12 cellular contexts compared by ENCODE assay signal in the genomic region with DNA sequence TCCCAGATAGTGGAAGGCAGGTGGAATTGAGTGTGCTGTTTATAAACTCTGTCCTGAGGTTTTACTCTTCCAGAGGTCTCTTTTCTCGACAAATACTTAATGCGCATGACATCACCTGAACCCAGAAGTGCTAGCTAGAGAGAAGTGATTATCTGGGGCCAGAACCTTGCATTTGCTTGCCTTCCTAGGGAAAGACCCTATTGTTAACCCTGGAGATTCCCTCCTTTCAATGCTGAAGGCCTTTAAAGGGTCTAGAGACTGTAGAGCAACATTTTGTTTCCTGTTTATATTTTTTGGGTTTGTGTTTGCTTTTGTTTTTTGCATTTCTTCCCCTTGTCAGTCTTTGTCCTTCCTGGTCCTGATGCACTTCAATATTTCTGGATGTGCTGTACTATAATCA. TPM values are rescaled to one million over a fixed set of nuclear protein-coding genes. Genes with fewer than 3 reads are reported as not detected.
A peak's percentile ranks its signal among the peaks of the same experiment; 100 is the strongest.
DNase-seq lines count a peak whose midpoint lies in the region; ATAC-seq and TF ChIP-seq lines count a peak whose summit lies in the region.
"Had no signal": no experiment of that assay in that cellular context is flagged by ENCODE, and none has a peak within 500 bp of the region (broad histone marks: within the 10 kb centered on the region; RNA-seq: fewer than 3 reads in every experiment).

No MANE protein-coding gene starts in this region.

- peak overlapping the region; percentile 44 for H3K27ac ChIP-seq in mesenchymal stem cell (ENCODE audit: low read length, poor library complexity, severe bottlenecking)
- peak overlapping the region in 3 of 4 donors; percentile 5 to 60 (median 58) for H3K27ac ChIP-seq in tibial nerve

- peaks cover 34% of the 10 kb centered on the region for H3K79me1 ChIP-seq in mesenchymal stem cell (replicated peaks; ENCODE audit: low read length, poor library complexity, severe bottlenecking)

- H3K27me3 Mint-ChIP-seq in activated CD8-positive, alpha-beta memory T cell treated with anti-CD3 and anti-CD28 coated beads, Interleukin-2, amount 10 ng/mL, durations not matched to agents 7 days and 5 days = no peaks in the 10 kb centered on the region
- H3K27me3 Mint-ChIP-seq: naive B cell had no signal

- peak overlapping the region; percentile 63 for H3K27ac Mint-ChIP-seq in activated CD8-positive, alpha-beta memory T cell treated with anti-CD3 and anti-CD28 coated beads, Interleukin-2, amount 10 ng/mL, durations not matched to agents 7 days and 5 days

- H3K18ac ChIP-seq in mesenchymal stem cell (ENCODE audit: low read depth in 1 of 2, low read length in 2 of 2) = no peak overlapping the region

- H3K4me1 ChIP-seq in adipocyte (ENCODE audit: control insufficient read depth, insufficient read depth, low read length) = peaks cover 43% of the 10 kb centered on the region
- H3K4me1 ChIP-seq in mesenchymal stem cell (ENCODE audit: control insufficient read depth, insufficient read depth, low read depth, low read length) = peaks cover 16% of the 10 kb centered on the region
- peaks cover 0 to 63% (median 32%) of the 10 kb centered on the region in 4 donors for H3K4me1 ChIP-seq in tibial nerve

- no peak overlapping the region for H3K4ac ChIP-seq in mesenchymal stem cell (ENCODE audit: low read depth in 1 of 2, low read length in 2 of 2)

- TF ChIP-seq EP300 in tibial nerve (IDR thresholded peaks at IDR 0.05) = no peak

- H3K36me3 ChIP-seq in adipocyte (ENCODE audit: control insufficient read depth, insufficient read depth, low read length, severe bottlenecking) (peaks cover 34% of the 10 kb centered on the region), mesenchymal stem cell (ENCODE audit: control insufficient read depth in 1 of 2, insufficient read depth in 2 of 2, low read depth in 1 of 2, low read length in 2 of 2) (peaks cover 0 to 30% of the 10 kb centered on the region in 2 experiments), tibial nerve (no peaks in the 10 kb centered on the region)

- peaks cover 66% of the 10 kb centered on the region for H3K4me1 Mint-ChIP-seq in activated CD8-positive, alpha-beta memory T cell treated with anti-CD3 and anti-CD28 coated beads, Interleukin-2, amount 10 ng/mL, durations not matched to agents 7 days and 5 days
- H3K4me1 Mint-ChIP-seq: naive B cell had no signal

- no peaks in the 10 kb centered on the region for H3K9me3 ChIP-seq in adipocyte (ENCODE audit: control insufficient read depth, low read length)
- H3K9me3 ChIP-seq in mesenchymal stem cell (ENCODE audit: control insufficient read depth, low read length) = no peaks in the 10 kb centered on the region
- H3K9me3 ChIP-seq in tibial nerve = no peaks in the 10 kb centered on the region
- H3K9me3 ChIP-seq: MG63 had no signal

- TF ChIP-seq POLR2A in tibial nerve (IDR thresholded peaks at IDR 0.05) = no peak

- H3K9ac ChIP-seq in adipocyte (ENCODE audit: low read length) (peak overlapping the region; percentile 28), mesenchymal stem cell (ENCODE audit: low read length) (peak overlapping the region; percentile 77)

- no peaks in the 10 kb centered on the region for H3K27me3 ChIP-seq in adipocyte (replicated peaks; ENCODE audit: control insufficient read depth, insufficient read depth, low read length)
- H3K27me3 ChIP-seq in mesenchymal stem cell (ENCODE audit: control insufficient read depth in 1 of 2, insufficient read depth in 1 of 2, low read length in 2 of 2) = no peaks in the 10 kb centered on the region
- no peaks in the 10 kb centered on the region for H3K27me3 ChIP-seq in tibial nerve
- H3K27me3 ChIP-seq: MG63 had no signal

- no peak overlapping the region for H2BK15ac ChIP-seq in mesenchymal stem cell (ENCODE audit: low read depth, poor library complexity, severe bottlenecking)

- H3K4me2 ChIP-seq in mesenchymal stem cell (ENCODE audit: low read length, poor library complexity, severe bottlenecking) = no peak overlapping the region

- no peak for ATAC-seq in activated CD8-positive, alpha-beta memory T cell treated with anti-CD3 and anti-CD28 coated beads, Interleukin-2, amount 10 ng/mL, durations not matched to agents 7 days and 5 days

- no peaks in the 10 kb centered on the region for H3K9me3 Mint-ChIP-seq in activated CD8-positive, alpha-beta memory T cell treated with anti-CD3 and anti-CD28 coated beads, Interleukin-2, amount 10 ng/mL, durations not matched to agents 7 days and 5 days (ENCODE audit: low read depth)
- H3K9me3 Mint-ChIP-seq: naive B cell had no signal

- WGBS in mesenchymal stem cell = 90% methylated on average over 2 of the region's 2 CpGs
- WGBS in tibial nerve, 2 donors = 62 to 67% methylated on average over 2 of the region's 2 CpGs

- H2AK5ac ChIP-seq in mesenchymal stem cell (ENCODE audit: low read length, severe bottlenecking) = peak overlapping the region; percentile 92

- DNase-seq in activated CD8-positive, alpha-beta memory T cell treated with anti-CD3 and anti-CD28 coated beads, Interleukin-2, amount 10 ng/mL, durations not matched to agents 7 days and 5 days = no peak
- DNase-seq in activated CD8-positive, alpha-beta memory T cell treated with anti-CD3 and anti-CD28 coated beads, Interleukin-2, amount 50 U/mL, for 4 hours = no peak
- DNase-seq in adipocyte (ENCODE audit: low read depth) (no peak), mesenchymal stem cell (no peak), tibial nerve (ENCODE audit: low spot score in 2 of 2) (no peak), NCI-H1417 (lab: John Stamatoyannopoulos, UW) (no peak), anterior cingulate cortex (lab: John Stamatoyannopoulos, UW) (no peak), KG1 (lab: John Stamatoyannopoulos, UW) (no peak)
- DNase-seq: naive B cell, NCI-H446, SHP77 had no signal

- H3K4me3 ChIP-seq in adipocyte (ENCODE audit: low read length) (no peak overlapping the region), mesenchymal stem cell (ENCODE audit: insufficient read depth in 1 of 2, low read depth in 1 of 2, low read length in 2 of 2) (peak overlapping the region in 1 of 2 experiments; percentile 1), tibial nerve (no peak overlapping the region)
- H3K4me3 ChIP-seq: MG63 had no signal

- H4K91ac ChIP-seq in mesenchymal stem cell (ENCODE audit: low read length) = no peak overlapping the region

- no peak overlapping the region for H2BK120ac ChIP-seq in mesenchymal stem cell (ENCODE audit: low read depth, low read length)

- H3K14ac ChIP-seq in mesenchymal stem cell (ENCODE audit: low read length in 2 of 2) = no peak overlapping the region

- no peak overlapping the region for H3K4me3 Mint-ChIP-seq in activated CD8-positive, alpha-beta memory T cell treated with anti-CD3 and anti-CD28 coated beads, Interleukin-2, amount 10 ng/mL, durations not matched to agents 7 days and 5 days
- H3K4me3 Mint-ChIP-seq: naive B cell had no signal

- no peak overlapping the region for H2AFZ ChIP-seq in mesenchymal stem cell (ENCODE audit: low read depth, low read length)

- no peak overlapping the region for H2BK12ac ChIP-seq in mesenchymal stem cell (ENCODE audit: low read length in 2 of 2)

- H3K36me3 Mint-ChIP-seq in activated CD8-positive, alpha-beta memory T cell treated with anti-CD3 and anti-CD28 coated beads, Interleukin-2, amount 10 ng/mL, durations not matched to agents 7 days and 5 days = peaks cover 29% of the 10 kb centered on the region
- H3K36me3 Mint-ChIP-seq: naive B cell had no signal

- H4K8ac ChIP-seq in mesenchymal stem cell (ENCODE audit: low read length) = no peak overlapping the region

- no peak for TF ChIP-seq CTCF in tibial nerve (IDR thresholded peaks at IDR 0.05)

- H2BK5ac ChIP-seq in mesenchymal stem cell (ENCODE audit: low read depth, low read length, poor library complexity, severe bottlenecking) = no peak overlapping the region

- CTCF ChIA-PET in activated CD8-positive, alpha-beta memory T cell treated with anti-CD3 and anti-CD28 coated beads, Interleukin-2, amount 10 ng/mL, durations not matched to agents 7 days and 5 days (lab: Charles Lee) = interaction anchor here (0.8 to 1.4 kb wide), 4 partner anchors 12 to 69 kb away, joined by 3 to 7 read pairs (median 4); partner anchors contain the start of gene ATP2B4

- H3K23ac ChIP-seq in mesenchymal stem cell (ENCODE audit: low read length in 2 of 2) = no peak overlapping the region

RNA-seq across cellular contexts. Expression of gene ATP2B4, which starts 36.2 kb away (rescaled TPM):
- total RNA-seq in activated CD8-positive, alpha-beta memory T cell treated with anti-CD3 and anti-CD28 coated beads, Interleukin-2, amount 10 ng/mL, durations not matched to agents 7 days and 5 days = 100 to 1,000 TPM in 1 of 2 experiments, 10 to 100 TPM in 1; 96.1 to 130 TPM
- polyA plus RNA-seq in mesenchymal stem cell (2013, experiment 1 of 2) = 58.0 TPM
- polyA plus RNA-seq in mesenchymal stem cell (2013, experiment 2 of 2) = 58.7 TPM
- total RNA-seq in tibial nerve = 100 to 1,000 TPM in 1 of 4 donors, 10 to 100 TPM in 3; 78.6 to 135 (median 85.0) TPM
